Comparison of ENCODE assay signal across 8 cellular contexts in genomic region chr6:107491059-107491609, GRCh38. TPM values are rescaled to one million over a fixed set of nuclear protein-coding genes. Genes with fewer than 3 reads are reported as not detected.
DNase-seq lines count a peak whose midpoint lies in the region; TF ChIP-seq lines count a peak whose summit lies in the region.

No MANE protein-coding gene starts in this region.

- H3K4me1 Mint-ChIP-seq in endodermal cell = peaks cover 12% of the 10 kb centered on the region

- intact Hi-C loops in tibial artery (cut with DNase I; ENCODE audit: low total_unique reads) = loop anchor here (5.0 kb wide), 2 partner anchors 51 to 71 kb away; no protein-coding TSS in a partner anchor

- H3K9ac ChIP-seq in endodermal cell (ENCODE audit: extremely low read depth, low read length, poor library complexity, severe bottlenecking) = no peak overlapping the region

- no peak overlapping the region for H3K27ac Mint-ChIP-seq in endodermal cell

- peaks cover 62% of the 10 kb centered on the region for H3K27me3 ChIP-seq in endodermal cell (ENCODE audit: control insufficient read depth, insufficient read depth, low read length, poor library complexity, severe bottlenecking)
- H3K27me3 ChIP-seq in tibial artery = no peaks in the 10 kb centered on the region

- peaks cover 31% of the 10 kb centered on the region for H3K27me3 Mint-ChIP-seq in endodermal cell (ENCODE audit: insufficient read depth)

- no peaks in the 10 kb centered on the region for H3K9me3 Mint-ChIP-seq in endodermal cell

- peak overlapping the region; percentile 6 for H3K27ac ChIP-seq in endodermal cell (ENCODE audit: low read depth, low read length)
- H3K27ac ChIP-seq in tibial artery = peak overlapping the region; percentile 83 to 92

- peak overlapping the region; percentile 78 for H3K4me3 ChIP-seq in endodermal cell (ENCODE audit: low read length)
- H3K4me3 ChIP-seq in tibial artery = peak overlapping the region; percentile 76 to 89

- 0 to 1% methylated on average over 12 to 40 of the region's 40 CpGs for WGBS in endodermal cell (ENCODE audit: insufficient coverage in 1 of 2, insufficient read length in 1 of 2), 2 experiments

- peak overlapping the region; percentile 68 for H3K4me3 Mint-ChIP-seq in endodermal cell

- H3K36me3 Mint-ChIP-seq in endodermal cell (ENCODE audit: low read depth) = no peaks in the 10 kb centered on the region

- peaks cover 7% of the 10 kb centered on the region for H3K4me1 ChIP-seq in endodermal cell (ENCODE audit: control insufficient read depth, insufficient read depth, low read length)
- H3K4me1 ChIP-seq in tibial artery = peaks cover 0 to 49% (median 26%) of the 10 kb centered on the region in 4 donors

- H3K9me3 ChIP-seq in endodermal cell (ENCODE audit: control insufficient read depth, low read length) = no peaks in the 10 kb centered on the region
- H3K9me3 ChIP-seq in tibial artery = no peaks in the 10 kb centered on the region

- H3K36me3 ChIP-seq in endodermal cell (ENCODE audit: control insufficient read depth, insufficient read depth, low read length) (no peaks in the 10 kb centered on the region), tibial artery (no peaks in the 10 kb centered on the region)

- DNase-seq in activated T-cell treated with anti-CD3 and anti-CD28 coated beads, Interleukin-2, amount 50 U/mL, for 1 hour = peak; percentile 40
- DNase-seq in activated T-cell treated with anti-CD3 and anti-CD28 coated beads for 4 hours (no peak), SW480 (ENCODE audit: low spot score) (peak; percentile 13), endodermal cell (peak; percentile 85), mesenteric fat pad (ENCODE audit: low spot score) (peak; percentile 91), tibial artery (peak; percentile 69 to 87), NCI-H2107 treated with DMSO at 0.1 percent for 48 hours (lab: John Stamatoyannopoulos, UW; ENCODE audit: unreplicated experiment) (no peak), SIG-M5 (lab: John Stamatoyannopoulos, UW) (no peak)

- TF ChIP-seq CTCF in endodermal cell (conservative IDR thresholded peaks at IDR 0.05) (no peak), tibial artery (IDR thresholded peaks at IDR 0.05) (no peak)

RNA-seq across cellular contexts. Expression of gene SOBP, which starts 1.2 kb away (rescaled TPM):
- total RNA-seq in endodermal cell (1 to 10 TPM; 1.5 to 1.9 TPM), mesenteric fat pad (11.0 TPM)
- polyA plus RNA-seq in endodermal cell (2013, experiment 1 of 2) = 11.8 TPM
- polyA plus RNA-seq in endodermal cell (2013, experiment 2 of 2) = 14.2 TPM

RNA-seq across cellular contexts. Expression of gene PDSS2, which starts 31.8 kb away (rescaled TPM):
- total RNA-seq in endodermal cell (10 to 100 TPM in 1 of 2 donors, 1 to 10 TPM in 1; 8.2 to 13.7 TPM), mesenteric fat pad (11.5 TPM)
- 11.3 TPM for polyA plus RNA-seq in endodermal cell (2013, experiment 1 of 2)
- 10.0 TPM for polyA plus RNA-seq in endodermal cell (2013, experiment 2 of 2)

Comparison
In these comparisons a context has a peak if more than half of its experiments do, and no peak if none do; other contexts are left out.
1. DNase-seq: peak in activated T-cell treated with anti-CD3 and anti-CD28 coated beads, Interleukin-2, amount 50 U/mL, for 1 hour (single experiment), SW480 (single experiment), endodermal cell (single experiment), mesenteric fat pad (single experiment) and tibial artery (2 of 2); none in activated T-cell treated with anti-CD3 and anti-CD28 coated beads for 4 hours (single experiment), NCI-H2107 treated with DMSO at 0.1 percent for 48 hours (single experiment) and SIG-M5 (single experiment).